ENCODE assay signal across 9 cellular contexts in genomic region chr14:93962701-93963601, GRCh38. TPM values are rescaled to one million over a fixed set of nuclear protein-coding genes. Genes with fewer than 3 reads are reported as not detected.
A peak's percentile ranks its signal among the peaks of the same experiment; 100 is the strongest.
DNase-seq lines count a peak whose midpoint lies in the region; ATAC-seq and TF ChIP-seq lines count a peak whose summit lies in the region.
"Had no signal": no experiment of that assay in that cellular context is flagged by ENCODE, and none has a peak within 500 bp of the region (broad histone marks: within the 10 kb centered on the region; RNA-seq: fewer than 3 reads in every experiment).

No MANE protein-coding gene starts in this region.

- ATAC-seq in GM19351 (IDR thresholded peaks at IDR 0.05; ENCODE audit: unreplicated experiment) (peak; percentile 54), HG03196 (IDR thresholded peaks at IDR 0.05; ENCODE audit: unreplicated experiment) (peak; percentile 54), T-cell (replicated peaks in 1 of 4) (peak; percentile 36 to 50 (median 44))
- ATAC-seq in stimulated activated naive B cell treated with anti-CD40 and anti-IgM and Interleukin-4, amounts not matched to agents 10 μg/mL and 1 μg/mL and 100 μg/mL, for 72 hours (replicated peaks) = peak; percentile 67 to 71

- peak overlapping the region; percentile 15 for H3K4me3 ChIP-seq in CD8-positive, alpha-beta memory T cell (ENCODE audit: low read length)
- no peak overlapping the region for H3K4me3 ChIP-seq in esophagus (ENCODE audit: low read depth in 1 of 2, low read length in 2 of 2)
- no peak overlapping the region for H3K4me3 ChIP-seq in endodermal cell (ENCODE audit: low read length)

- H3K4me3 Mint-ChIP-seq in CD8-positive, alpha-beta memory T cell = peak overlapping the region; percentile 11 to 90 (median 82)
- peak overlapping the region; percentile 63 to 70 (median 70) for H3K4me3 Mint-ChIP-seq in T-cell
- H3K4me3 Mint-ChIP-seq in stimulated activated naive B cell treated with anti-CD40 and anti-IgM and Interleukin-4, amounts not matched to agents 10 μg/mL and 1 μg/mL and 100 μg/mL, for 72 hours = peak overlapping the region; percentile 41 to 81
- H3K4me3 Mint-ChIP-seq in endodermal cell = no peak overlapping the region

- peak in 4 of 5 donors; percentile 43 to 81 (median 62) for DNase-seq in CD8-positive, alpha-beta memory T cell
- DNase-seq in T-cell (peak in 33 of 34 experiments; percentile 31 to 65 (median 51)), endodermal cell (no peak), NCI-H510A treated with DMSO at 0.1 percent for 48 hours (lab: John Stamatoyannopoulos, UW) (no peak)
- DNase-seq in stimulated activated naive B cell treated with anti-CD40 and anti-IgM and Interleukin-4, amounts not matched to agents 10 μg/mL and 1 μg/mL and 100 μg/mL, for 72 hours = peak; percentile 79

- H3K27me3 Mint-ChIP-seq in CD8-positive, alpha-beta memory T cell = no peaks in the 10 kb centered on the region
- no peaks in the 10 kb centered on the region for H3K27me3 Mint-ChIP-seq in T-cell
- no peaks in the 10 kb centered on the region for H3K27me3 Mint-ChIP-seq in stimulated activated naive B cell treated with anti-CD40 and anti-IgM and Interleukin-4, amounts not matched to agents 10 μg/mL and 1 μg/mL and 100 μg/mL, for 72 hours
- H3K27me3 Mint-ChIP-seq in endodermal cell (ENCODE audit: insufficient read depth) = no peaks in the 10 kb centered on the region

- POLR2A ChIA-PET in CD8-positive, alpha-beta memory T cell (lab: Charles Lee) = interaction anchor here (0.8 to 2.6 kb wide), 6 partner anchors 8 to 23 kb away, joined by 3 to 21 read pairs (median 10); partner anchors contain the start of gene ASB2
- POLR2A ChIA-PET in T-cell (lab: Charles Lee) = interaction anchor here (0.5 to 0.7 kb wide), 2 partner anchors 19 to 116 kb away, joined by 3 read pairs; no protein-coding TSS in a partner anchor

- peak overlapping the region; percentile 97 to 100 (median 99) for H3K27ac Mint-ChIP-seq in CD8-positive, alpha-beta memory T cell
- peak overlapping the region; percentile 96 to 97 for H3K27ac Mint-ChIP-seq in T-cell
- peak overlapping the region; percentile 95 for H3K27ac Mint-ChIP-seq in stimulated activated naive B cell treated with anti-CD40 and anti-IgM and Interleukin-4, amounts not matched to agents 10 μg/mL and 1 μg/mL and 100 μg/mL, for 72 hours
- no peak overlapping the region for H3K27ac Mint-ChIP-seq in endodermal cell

- H3K27me3 ChIP-seq in CD8-positive, alpha-beta memory T cell (ENCODE audit: insufficient read depth, low read length, poor library complexity, severe bottlenecking) = no peaks in the 10 kb centered on the region
- H3K27me3 ChIP-seq in esophagus (ENCODE audit: control insufficient read depth in 1 of 2, insufficient read depth in 2 of 2, low read length in 2 of 2) (peaks cover 0 to 1% of the 10 kb centered on the region in 2 donors), endodermal cell (ENCODE audit: control insufficient read depth, insufficient read depth, low read length, poor library complexity, severe bottlenecking) (no peaks in the 10 kb centered on the region)

- H3K9me3 ChIP-seq in CD8-positive, alpha-beta memory T cell (ENCODE audit: low read length) = no peaks in the 10 kb centered on the region
- H3K9me3 ChIP-seq in esophagus (ENCODE audit: control insufficient read depth in 2 of 2, insufficient read depth in 1 of 2, low read depth in 1 of 2, low read length in 1 of 2) (peaks cover 0 to 2% of the 10 kb centered on the region in 2 donors), endodermal cell (ENCODE audit: control insufficient read depth, low read length) (no peaks in the 10 kb centered on the region)

- H3K9me3 Mint-ChIP-seq in CD8-positive, alpha-beta memory T cell = no peaks in the 10 kb centered on the region
- H3K9me3 Mint-ChIP-seq in T-cell (peaks cover 0 to 7% (median 0%) of the 10 kb centered on the region in 3 donors), endodermal cell (no peaks in the 10 kb centered on the region)
- peaks cover 7 to 8% of the 10 kb centered on the region in 2 donors for H3K9me3 Mint-ChIP-seq in stimulated activated naive B cell treated with anti-CD40 and anti-IgM and Interleukin-4, amounts not matched to agents 10 μg/mL and 1 μg/mL and 100 μg/mL, for 72 hours

- CTCF ChIA-PET in CD8-positive, alpha-beta memory T cell (lab: Charles Lee) = interaction anchor here (0.7 to 33.9 kb wide), 9 partner anchors 8 to 218 kb away, joined by 3 to 945 read pairs (median 5); partner anchors contain the start of gene ASB2
- CTCF ChIA-PET in T-cell (lab: Charles Lee) = interaction anchor here (0.6 to 5.2 kb wide), 8 partner anchors 8 to 169 kb away, joined by 3 to 36 read pairs (median 4); no protein-coding TSS in a partner anchor

- peaks cover 0 to 2% (median 0%) of the 10 kb centered on the region in 3 donors for H3K36me3 Mint-ChIP-seq in CD8-positive, alpha-beta memory T cell
- H3K36me3 Mint-ChIP-seq in T-cell (no peaks in the 10 kb centered on the region), endodermal cell (ENCODE audit: low read depth) (no peaks in the 10 kb centered on the region)
- H3K36me3 Mint-ChIP-seq in stimulated activated naive B cell treated with anti-CD40 and anti-IgM and Interleukin-4, amounts not matched to agents 10 μg/mL and 1 μg/mL and 100 μg/mL, for 72 hours = peaks cover 9 to 12% of the 10 kb centered on the region in 2 donors

- H3K4me1 ChIP-seq in CD8-positive, alpha-beta memory T cell (ENCODE audit: insufficient read depth, low read length) = peaks cover 70% of the 10 kb centered on the region
- H3K4me1 ChIP-seq in esophagus (ENCODE audit: control insufficient read depth in 2 of 2, insufficient read depth in 2 of 2, low read length in 1 of 2) (peaks cover 0 to 23% of the 10 kb centered on the region in 2 donors), endodermal cell (ENCODE audit: control insufficient read depth, insufficient read depth, low read length) (no peaks in the 10 kb centered on the region)

- no peaks in the 10 kb centered on the region for H3K36me3 ChIP-seq in CD8-positive, alpha-beta memory T cell (ENCODE audit: insufficient read depth, low read length)
- H3K36me3 ChIP-seq in esophagus (ENCODE audit: control insufficient read depth in 2 of 2, insufficient read depth in 2 of 2, low read length in 1 of 2) (no peaks in the 10 kb centered on the region), endodermal cell (ENCODE audit: control insufficient read depth, insufficient read depth, low read length) (no peaks in the 10 kb centered on the region)

- no peak for TF ChIP-seq CTCF in endodermal cell (conservative IDR thresholded peaks at IDR 0.05)

- H3K4me1 Mint-ChIP-seq in CD8-positive, alpha-beta memory T cell = peaks cover 80 to 99% (median 88%) of the 10 kb centered on the region in 3 donors
- H3K4me1 Mint-ChIP-seq in T-cell (peaks cover 74 to 80% (median 78%) of the 10 kb centered on the region in 3 donors), endodermal cell (peaks cover 3% of the 10 kb centered on the region)
- H3K4me1 Mint-ChIP-seq in stimulated activated naive B cell treated with anti-CD40 and anti-IgM and Interleukin-4, amounts not matched to agents 10 μg/mL and 1 μg/mL and 100 μg/mL, for 72 hours = peaks cover 83 to 99% of the 10 kb centered on the region in 2 donors

- peak overlapping the region; percentile 71 for H3K27ac ChIP-seq in CD8-positive, alpha-beta memory T cell (ENCODE audit: low read depth, low read length)
- H3K27ac ChIP-seq in esophagus (ENCODE audit: low read depth in 2 of 2, low read length in 1 of 2) (peak overlapping the region; percentile 35 to 36), endodermal cell (ENCODE audit: low read depth, low read length) (no peak overlapping the region)

- no peak overlapping the region for H3K9ac ChIP-seq in endodermal cell (ENCODE audit: extremely low read depth, low read length, poor library complexity, severe bottlenecking)

- 60 to 62% methylated on average over 16 of the region's 16 CpGs for WGBS in esophagus, 2 donors
- 88 to 90% methylated on average over 8 to 16 of the region's 16 CpGs for WGBS in endodermal cell (ENCODE audit: insufficient coverage in 1 of 2, insufficient read length in 1 of 2), 2 experiments

RNA-seq across cellular contexts. Expression of gene ASB2, which starts 13.4 kb away (rescaled TPM):
- total RNA-seq in CD8-positive, alpha-beta memory T cell = 10 to 100 TPM; 93.5 to 98.0 TPM
- 4.8 TPM for polyA plus RNA-seq in CD8-positive, alpha-beta memory T cell
- total RNA-seq in T-cell (1 to 10 TPM; 2.7 to 5.4 (median 3.3) TPM), endodermal cell (under 1 TPM in 1 of 2 donors, not detected in 1; 0.11 TPM)
- polyA plus RNA-seq in esophagus = 1 to 10 TPM; 4.5 to 4.7 TPM
- 0.75 TPM for polyA plus RNA-seq in endodermal cell (2013, experiment 1 of 2)
- polyA plus RNA-seq in endodermal cell (2013, experiment 2 of 2) = 0.58 TPM
- total RNA-seq: dermis microvascular lymphatic vessel endothelial cell had no signal

RNA-seq across cellular contexts. Expression of gene CCDC197, which starts 34.1 kb away (rescaled TPM):
- not detected for total RNA-seq in CD8-positive, alpha-beta memory T cell
- polyA plus RNA-seq in CD8-positive, alpha-beta memory T cell = not detected
- total RNA-seq in T-cell (not detected), endodermal cell (not detected)
- not detected for polyA plus RNA-seq in esophagus
- not detected for polyA plus RNA-seq in endodermal cell (2013, experiment 1 of 2)
- not detected for polyA plus RNA-seq in endodermal cell (2013, experiment 2 of 2)
- total RNA-seq: dermis microvascular lymphatic vessel endothelial cell had no signal

RNA-seq across cellular contexts. Expression of gene FAM181A, which starts 35.8 kb away (rescaled TPM):
- total RNA-seq in CD8-positive, alpha-beta memory T cell = not detected
- polyA plus RNA-seq in CD8-positive, alpha-beta memory T cell = not detected
- total RNA-seq in T-cell (not detected), endodermal cell (not detected)
- polyA plus RNA-seq in esophagus = not detected
- polyA plus RNA-seq in endodermal cell (2013, experiment 1 of 2) = 13.0 TPM
- 11.0 TPM for polyA plus RNA-seq in endodermal cell (2013, experiment 2 of 2)
- total RNA-seq: dermis microvascular lymphatic vessel endothelial cell had no signal

Comparison
In these comparisons a context has a peak if more than half of its experiments do, and no peak if none do; other contexts are left out.
1. DNase-seq: peak in CD8-positive, alpha-beta memory T cell (4 of 5), T-cell (33 of 34) and stimulated activated naive B cell treated with anti-CD40 and anti-IgM and Interleukin-4, amounts not matched to agents 10 μg/mL and 1 μg/mL and 100 μg/mL, for 72 hours (single experiment); none in endodermal cell (single experiment) and NCI-H510A treated with DMSO at 0.1 percent for 48 hours (single experiment).
2. RNA of gene ASB2, which starts 13.4 kb away (total RNA-seq): 93.5 to 98.0 TPM in CD8-positive, alpha-beta memory T cell; 2.7 to 5.4 TPM in T-cell and 0.11 TPM in endodermal cell; every median in the first group is over 10 times any median in the second.
3. Peak in every context shown above with its lines, with median percentiles within 50 percentile points of each other: ATAC-seq.